Comparison of ENCODE assay signal across 1 cellular context in the genomic region with DNA sequence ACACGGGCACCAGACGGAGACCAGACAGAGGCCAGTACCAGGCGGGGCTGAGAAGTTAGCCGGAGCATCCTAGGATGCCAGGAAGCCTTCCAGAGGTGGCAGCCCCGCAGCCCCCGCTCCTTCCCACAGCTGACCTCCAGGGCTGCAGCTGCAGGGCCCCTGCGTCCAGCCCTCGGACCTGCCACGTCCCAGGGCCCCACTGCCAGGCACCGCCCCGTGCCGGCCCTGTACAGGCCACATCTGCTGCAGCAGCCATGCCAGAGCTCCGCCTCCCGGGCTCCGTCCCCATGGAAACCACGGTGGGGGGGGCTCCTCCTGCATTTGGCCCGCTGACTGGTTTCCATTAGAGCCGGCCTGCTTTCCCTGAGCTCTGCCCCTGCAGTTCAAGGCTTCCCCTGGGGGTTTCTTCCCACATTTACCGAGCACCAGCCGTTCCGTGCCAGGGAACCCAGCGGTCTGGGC.
A peak's percentile ranks its signal among the peaks of the same experiment; 100 is the strongest.
TF ChIP-seq lines count a peak whose summit lies in the region.

No MANE protein-coding gene starts in this region.

TF ChIP-seq in HepG2, 621 proteins besides CTCF, POLR2A, EP300 and RAD21 (continued from another document):
- TF ChIP-seq, protein P1, sequence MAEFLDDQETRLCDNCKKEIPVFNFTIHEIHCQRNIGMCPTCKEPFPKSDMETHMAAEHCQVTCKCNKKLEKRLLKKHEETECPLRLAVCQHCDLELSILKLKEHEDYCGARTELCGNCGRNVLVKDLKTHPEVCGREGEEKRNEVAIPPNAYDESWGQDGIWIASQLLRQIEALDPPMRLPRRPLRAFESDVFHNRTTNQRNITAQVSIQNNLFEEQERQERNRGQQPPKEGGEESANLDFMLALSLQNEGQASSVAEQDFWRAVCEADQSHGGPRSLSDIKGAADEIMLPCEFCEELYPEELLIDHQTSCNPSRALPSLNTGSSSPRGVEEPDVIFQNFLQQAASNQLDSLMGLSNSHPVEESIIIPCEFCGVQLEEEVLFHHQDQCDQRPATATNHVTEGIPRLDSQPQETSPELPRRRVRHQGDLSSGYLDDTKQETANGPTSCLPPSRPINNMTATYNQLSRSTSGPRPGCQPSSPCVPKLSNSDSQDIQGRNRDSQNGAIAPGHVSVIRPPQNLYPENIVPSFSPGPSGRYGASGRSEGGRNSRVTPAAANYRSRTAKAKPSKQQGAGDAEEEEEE (CRISPR knock-in tag; IDR thresholded peaks at IDR 0.05; ENCODE audit: borderline replicate concordance) = 0 out of 2 replicates have a peak, but pooled peaks have one; percentile 29
- TF ChIP-seq ZNF782 (CRISPR knock-in tag; IDR thresholded peaks at IDR 0.05; ENCODE audit: borderline replicate concordance) (no peak), ZNF713 (CRISPR knock-in tag; IDR thresholded peaks at IDR 0.05) (no peak), GATAD1 (CRISPR knock-in tag; IDR thresholded peaks at IDR 0.05) (no peak), RFX1 (IDR thresholded peaks at IDR 0.05) (peak; percentile 21; the same call in 1 of the 2 replicates), HNRNPL (IDR thresholded peaks at IDR 0.05; ENCODE audit: low read depth, low read length) (0 out of 2 replicates have a peak, but pooled peaks have one; percentile 47), HDAC6 (IDR thresholded peaks at IDR 0.05; ENCODE audit: low read depth, low read length) (no peak), BCL6 (CRISPR knock-in tag; IDR thresholded peaks at IDR 0.05) (no peak), CCAR2 (optimal IDR thresholded peaks at IDR 0.05; ENCODE audit: low read depth, low read length) (no peak), RFX3 (CRISPR knock-in tag; IDR thresholded peaks at IDR 0.05) (peak; percentile 67)
- TF ChIP-seq, protein P2, sequence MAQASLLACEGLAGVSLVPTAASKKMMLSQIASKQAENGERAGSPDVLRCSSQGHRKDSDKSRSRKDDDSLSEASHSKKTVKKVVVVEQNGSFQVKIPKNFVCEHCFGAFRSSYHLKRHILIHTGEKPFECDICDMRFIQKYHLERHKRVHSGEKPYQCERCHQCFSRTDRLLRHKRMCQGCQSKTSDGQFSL (CRISPR knock-in tag; IDR thresholded peaks at IDR 0.05) = peak; percentile 79; the same call in 1 of the 2 replicates
- TF ChIP-seq, protein P3, sequence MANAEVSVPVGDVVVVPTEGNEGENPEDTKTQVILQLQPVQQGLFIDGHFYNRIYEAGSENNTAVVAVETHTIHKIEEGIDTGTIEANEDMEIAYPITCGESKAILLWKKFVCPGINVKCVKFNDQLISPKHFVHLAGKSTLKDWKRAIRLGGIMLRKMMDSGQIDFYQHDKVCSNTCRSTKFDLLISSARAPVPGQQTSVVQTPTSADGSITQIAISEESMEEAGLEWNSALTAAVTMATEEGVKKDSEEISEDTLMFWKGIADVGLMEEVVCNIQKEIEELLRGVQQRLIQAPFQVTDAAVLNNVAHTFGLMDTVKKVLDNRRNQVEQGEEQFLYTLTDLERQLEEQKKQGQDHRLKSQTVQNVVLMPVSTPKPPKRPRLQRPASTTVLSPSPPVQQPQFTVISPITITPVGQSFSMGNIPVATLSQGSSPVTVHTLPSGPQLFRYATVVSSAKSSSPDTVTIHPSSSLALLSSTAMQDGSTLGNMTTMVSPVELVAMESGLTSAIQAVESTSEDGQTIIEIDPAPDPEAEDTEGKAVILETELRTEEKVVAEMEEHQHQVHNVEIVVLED (CRISPR knock-in tag; IDR thresholded peaks at IDR 0.05; ENCODE audit: borderline replicate concordance) = no peak
- TF ChIP-seq, protein P4, sequence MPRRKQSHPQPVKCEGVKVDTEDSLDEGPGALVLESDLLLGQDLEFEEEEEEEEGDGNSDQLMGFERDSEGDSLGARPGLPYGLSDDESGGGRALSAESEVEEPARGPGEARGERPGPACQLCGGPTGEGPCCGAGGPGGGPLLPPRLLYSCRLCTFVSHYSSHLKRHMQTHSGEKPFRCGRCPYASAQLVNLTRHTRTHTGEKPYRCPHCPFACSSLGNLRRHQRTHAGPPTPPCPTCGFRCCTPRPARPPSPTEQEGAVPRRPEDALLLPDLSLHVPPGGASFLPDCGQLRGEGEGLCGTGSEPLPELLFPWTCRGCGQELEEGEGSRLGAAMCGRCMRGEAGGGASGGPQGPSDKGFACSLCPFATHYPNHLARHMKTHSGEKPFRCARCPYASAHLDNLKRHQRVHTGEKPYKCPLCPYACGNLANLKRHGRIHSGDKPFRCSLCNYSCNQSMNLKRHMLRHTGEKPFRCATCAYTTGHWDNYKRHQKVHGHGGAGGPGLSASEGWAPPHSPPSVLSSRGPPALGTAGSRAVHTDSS (CRISPR knock-in tag; conservative IDR thresholded peaks at IDR 0.05) = no peak
- TF ChIP-seq, protein P5, sequence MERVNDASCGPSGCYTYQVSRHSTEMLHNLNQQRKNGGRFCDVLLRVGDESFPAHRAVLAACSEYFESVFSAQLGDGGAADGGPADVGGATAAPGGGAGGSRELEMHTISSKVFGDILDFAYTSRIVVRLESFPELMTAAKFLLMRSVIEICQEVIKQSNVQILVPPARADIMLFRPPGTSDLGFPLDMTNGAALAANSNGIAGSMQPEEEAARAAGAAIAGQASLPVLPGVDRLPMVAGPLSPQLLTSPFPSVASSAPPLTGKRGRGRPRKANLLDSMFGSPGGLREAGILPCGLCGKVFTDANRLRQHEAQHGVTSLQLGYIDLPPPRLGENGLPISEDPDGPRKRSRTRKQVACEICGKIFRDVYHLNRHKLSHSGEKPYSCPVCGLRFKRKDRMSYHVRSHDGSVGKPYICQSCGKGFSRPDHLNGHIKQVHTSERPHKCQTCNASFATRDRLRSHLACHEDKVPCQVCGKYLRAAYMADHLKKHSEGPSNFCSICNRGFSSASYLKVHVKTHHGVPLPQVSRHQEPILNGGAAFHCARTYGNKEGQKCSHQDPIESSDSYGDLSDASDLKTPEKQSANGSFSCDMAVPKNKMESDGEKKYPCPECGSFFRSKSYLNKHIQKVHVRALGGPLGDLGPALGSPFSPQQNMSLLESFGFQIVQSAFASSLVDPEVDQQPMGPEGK (CRISPR knock-in tag; IDR thresholded peaks at IDR 0.05) = peak; percentile 48
- TF ChIP-seq, protein P6, sequence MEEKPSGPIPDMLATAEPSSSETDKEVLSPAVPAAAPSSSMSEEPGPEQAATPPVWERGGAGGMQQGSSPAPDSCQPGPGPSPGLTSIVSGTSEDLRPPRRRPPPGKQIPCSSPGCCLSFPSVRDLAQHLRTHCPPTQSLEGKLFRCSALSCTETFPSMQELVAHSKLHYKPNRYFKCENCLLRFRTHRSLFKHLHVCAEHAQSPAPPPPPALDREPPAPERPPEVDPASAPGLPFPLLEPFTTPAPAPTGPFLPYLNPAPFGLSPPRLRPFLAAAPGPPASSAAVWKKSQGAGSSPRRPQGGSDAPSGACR (CRISPR knock-in tag; IDR thresholded peaks at IDR 0.05) = 0 out of 2 replicates have a peak, but pooled peaks have one; percentile 18
